Comparison of ENCODE assay signal across 21 cellular contexts in the genomic region with DNA sequence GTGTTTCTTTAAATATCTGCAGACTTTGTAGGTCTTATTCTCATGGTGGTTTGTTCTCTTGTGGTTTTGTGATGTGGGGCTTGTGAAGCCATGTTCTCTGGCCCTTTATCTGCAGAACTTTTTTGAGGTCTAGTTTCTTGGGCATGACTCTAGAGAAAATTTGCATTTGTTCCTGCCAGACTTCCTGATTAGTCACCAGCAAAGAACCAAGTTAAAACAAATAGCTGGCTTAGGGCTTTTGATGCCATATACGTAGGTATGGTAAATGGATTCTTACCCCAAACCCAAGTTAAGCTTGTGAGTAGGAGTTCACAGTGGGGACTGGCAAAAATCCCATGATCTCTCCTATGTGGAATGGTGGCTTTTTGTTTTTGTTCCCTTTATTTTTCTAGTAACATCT.
DNase-seq lines count a peak whose midpoint lies in the region; ATAC-seq, FAIRE-seq and TF ChIP-seq lines count a peak whose summit lies in the region.
"Had no signal": no experiment of that assay in that cellular context is flagged by ENCODE, and none has a peak within 500 bp of the region (broad histone marks: within the 10 kb centered on the region; RNA-seq: fewer than 3 reads in every experiment).

No MANE protein-coding gene starts in this region.

- no peak overlapping the region for H3K4me3 ChIP-seq in GM23248
- no peak overlapping the region for H3K4me3 ChIP-seq in upper lobe of right lung
- H3K4me3 ChIP-seq: ascending aorta, HAP-1, Peyer's patch, suprapubic skin had no signal

- H3K9me3 ChIP-seq in GM23248 (ENCODE audit: low read depth) = no peaks in the 10 kb centered on the region
- no peaks in the 10 kb centered on the region for H3K9me3 ChIP-seq in upper lobe of right lung
- H3K9me3 ChIP-seq: HAP-1, Peyer's patch had no signal

- 0 out of 2 replicates have a peak, but pooled peaks cover 11% of the 10 kb centered on the region for H3F3A ChIP-seq in GM23248 (ENCODE audit: insufficient read depth)

- no peak for TF ChIP-seq CTCF in upper lobe of right lung (IDR thresholded peaks at IDR 0.05)

- ATAC-seq in upper lobe of right lung = no peak
- no peak for ATAC-seq in HG03280 (IDR thresholded peaks at IDR 0.05; ENCODE audit: unreplicated experiment)
- ATAC-seq: natural killer cell had no signal

- no peak overlapping the region for H2AFZ ChIP-seq in GM23248

- H3K9ac ChIP-seq in GM23248 = no peak overlapping the region

- no peaks in the 10 kb centered on the region for H4K20me1 ChIP-seq in GM23248 (ENCODE audit: insufficient read depth)

- H3K79me2 ChIP-seq in GM23248 (ENCODE audit: insufficient read depth) = no peaks in the 10 kb centered on the region

- no peak overlapping the region for H3K4me2 ChIP-seq in GM23248 (ENCODE audit: unreplicated experiment)

- no peak for FAIRE-seq in RCC 7860 (lab: Jason Lieb, UNC)
- FAIRE-seq: islet of Langerhans, small intestine had no signal

- H3K4me1 ChIP-seq in GM23248 (ENCODE audit: insufficient read depth) = no peaks in the 10 kb centered on the region
- no peaks in the 10 kb centered on the region for H3K4me1 ChIP-seq in upper lobe of right lung
- H3K4me1 ChIP-seq: ascending aorta, Peyer's patch, suprapubic skin had no signal

- H3K27me3 ChIP-seq in GM23248 (replicated peaks; ENCODE audit: insufficient read depth) = no peaks in the 10 kb centered on the region
- H3K27me3 ChIP-seq in upper lobe of right lung = peaks cover 8% of the 10 kb centered on the region
- H3K27me3 ChIP-seq: ascending aorta, Peyer's patch, suprapubic skin had no signal

- no peaks in the 10 kb centered on the region for H3K9me2 ChIP-seq in GM23248 (ENCODE audit: insufficient read depth)

- DNase-seq in GM23248 (peak; percentile 52), RCC 7860 (ENCODE audit: low spot score) (peak; percentile 11), epithelial cell of prostate (ENCODE audit: low read depth, low spot score) (peak; percentile 14), non-pigmented ciliary epithelial cell (ENCODE audit: low read depth) (peak; percentile 46), activated gamma-delta T cell (lab: John Stamatoyannopoulos, UW) (no peak), upper lobe of right lung (no peak), RKO (ENCODE audit: low spot score) (no peak)
- DNase-seq: activated CD8-positive, alpha-beta memory T cell treated with anti-CD3 and anti-CD28 coated beads, Interleukin-2, amount 50 U/mL, for 4 hours; activated naive CD4-positive, alpha-beta T cell; natural killer cell; NCI-H1694; NCI-H226; Peyer's patch; posterior cingulate gyrus; small intestine; stimulated activated CD8-positive, alpha-beta memory T cell treated with anti-CD3 and anti-CD28 coated beads, Interleukin-4, amount 100 ng/mL, for 48 hours had no signal

- intact Hi-C loops in upper lobe of right lung (cut with DNase I) = no loop called here

- H3K36me3 ChIP-seq in GM23248 (ENCODE audit: low read depth) (no peaks in the 10 kb centered on the region), upper lobe of right lung (no peaks in the 10 kb centered on the region)
- H3K36me3 ChIP-seq: ascending aorta, HAP-1, Peyer's patch, suprapubic skin had no signal

- WGBS in GM23248 (ENCODE audit: low coverage in 1 of 2, low lambda C conversion rate in 2 of 2, missing lambda C conversion rate in 2 of 2), 2 experiments = 32 to 38% methylated on average over 1 of the region's 1 CpG

- no peak overlapping the region for H3K27ac ChIP-seq in GM23248
- no peak overlapping the region for H3K27ac ChIP-seq in epithelial cell of prostate
- H3K27ac ChIP-seq in upper lobe of right lung = no peak overlapping the region
- H3K27ac ChIP-seq: ascending aorta, Peyer's patch, suprapubic skin had no signal

- in situ Hi-C loops in GM23248 (cut with MboI) = no loop called here

Comparison
In these comparisons a context has a peak if more than half of its experiments do, and no peak if none do; other contexts are left out.
1. DNase-seq: peak in GM23248 (single experiment), RCC 7860 (single experiment), epithelial cell of prostate (single experiment) and non-pigmented ciliary epithelial cell (single experiment); none in activated gamma-delta T cell (single experiment), upper lobe of right lung (single experiment) and RKO (single experiment).